23 cellular contexts compared by ENCODE assay signal in the genomic region with DNA sequence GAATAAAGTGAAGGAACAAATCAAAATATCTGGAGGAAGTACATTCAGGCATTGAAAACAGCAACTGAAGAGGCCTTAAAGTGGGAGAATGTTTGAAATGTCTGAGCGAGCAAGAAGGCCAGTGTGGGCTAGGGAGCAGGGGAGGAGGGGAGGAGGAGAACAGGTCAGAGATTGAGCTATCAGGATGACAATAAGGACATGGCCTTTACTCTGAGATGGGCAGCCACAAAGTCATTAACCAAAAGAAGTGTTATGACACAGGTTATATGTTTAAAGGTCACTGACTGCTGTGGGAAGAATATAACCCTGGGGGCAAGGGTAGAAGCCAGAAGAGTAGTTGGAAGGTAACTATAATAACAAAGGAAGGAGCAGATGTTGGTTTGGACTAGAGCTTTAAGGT.
"Had no signal": no experiment of that assay in that cellular context is flagged by ENCODE, and none has a peak within 500 bp of the region (broad histone marks: within the 10 kb centered on the region; RNA-seq: fewer than 3 reads in every experiment).

No MANE protein-coding gene starts in this region.

- H3K4me3 ChIP-seq: SK-N-MC had no signal

- H3K36me3 ChIP-seq: brain microvascular endothelial cell had no signal

- H3K36me3 Mint-ChIP-seq: IgD-negative memory B cell had no signal

- H3K4me1 Mint-ChIP-seq: IgD-negative memory B cell had no signal

- H3K4me3 Mint-ChIP-seq: IgD-negative memory B cell had no signal

- H3K27ac ChIP-seq: brain microvascular endothelial cell, SK-N-MC had no signal

- H3K9me3 Mint-ChIP-seq: activated naive CD4-positive, alpha-beta T cell treated with anti-CD3 and anti-CD28 coated beads, Interleukin-2, amount 50 U/mL, for 72 hours; IgD-negative memory B cell had no signal

- DNase-seq: activated CD4-positive, alpha-beta T cell treated with anti-CD3 and anti-CD28 coated beads for 48 hours; activated CD4-positive, alpha-beta T cell treated with anti-CD3 and anti-CD28 coated beads, Interleukin-2, amount 50 U/mL, for 4 hours; activated CD4-positive, CD25-positive, alpha-beta regulatory T cell treated with anti-CD3 and anti-CD28 coated beads, Interleukin-2, amount 50 U/mL, for 72 hours; activated CD8-positive, alpha-beta memory T cell treated with anti-CD3 and anti-CD28 coated beads for 24 hours; activated effector memory CD4-positive, alpha-beta T cell treated with anti-CD3 and anti-CD28 coated beads, Interleukin-2, amount 50 U/mL, for 16 hours; activated naive CD4-positive, alpha-beta T cell treated with Interleukin-2 at 50 U/mL for 16 hours; activated T-cell treated with anti-CD3 and anti-CD28 coated beads for 4 hours; brain microvascular endothelial cell; cerebellar nuclear complex; KG1; NCI-H1092; NCI-H1417 treated with DMSO at 0.1 percent for 48 hours; NCI-H1694; NCI-H2029; NCI-H2107; NCI-H2171 treated with DMSO at 0.1 percent for 48 hours; NCI-H226; NCI-H526 treated with DMSO at 0.1 percent for 48 hours; NCI-H82; T-helper 1 cell had no signal

- H3K27me3 ChIP-seq: brain microvascular endothelial cell had no signal

- H3K27ac Mint-ChIP-seq: IgD-negative memory B cell had no signal

- H3K27me3 Mint-ChIP-seq: IgD-negative memory B cell had no signal
